1 cellular context compared by ENCODE assay signal in the genomic region with DNA sequence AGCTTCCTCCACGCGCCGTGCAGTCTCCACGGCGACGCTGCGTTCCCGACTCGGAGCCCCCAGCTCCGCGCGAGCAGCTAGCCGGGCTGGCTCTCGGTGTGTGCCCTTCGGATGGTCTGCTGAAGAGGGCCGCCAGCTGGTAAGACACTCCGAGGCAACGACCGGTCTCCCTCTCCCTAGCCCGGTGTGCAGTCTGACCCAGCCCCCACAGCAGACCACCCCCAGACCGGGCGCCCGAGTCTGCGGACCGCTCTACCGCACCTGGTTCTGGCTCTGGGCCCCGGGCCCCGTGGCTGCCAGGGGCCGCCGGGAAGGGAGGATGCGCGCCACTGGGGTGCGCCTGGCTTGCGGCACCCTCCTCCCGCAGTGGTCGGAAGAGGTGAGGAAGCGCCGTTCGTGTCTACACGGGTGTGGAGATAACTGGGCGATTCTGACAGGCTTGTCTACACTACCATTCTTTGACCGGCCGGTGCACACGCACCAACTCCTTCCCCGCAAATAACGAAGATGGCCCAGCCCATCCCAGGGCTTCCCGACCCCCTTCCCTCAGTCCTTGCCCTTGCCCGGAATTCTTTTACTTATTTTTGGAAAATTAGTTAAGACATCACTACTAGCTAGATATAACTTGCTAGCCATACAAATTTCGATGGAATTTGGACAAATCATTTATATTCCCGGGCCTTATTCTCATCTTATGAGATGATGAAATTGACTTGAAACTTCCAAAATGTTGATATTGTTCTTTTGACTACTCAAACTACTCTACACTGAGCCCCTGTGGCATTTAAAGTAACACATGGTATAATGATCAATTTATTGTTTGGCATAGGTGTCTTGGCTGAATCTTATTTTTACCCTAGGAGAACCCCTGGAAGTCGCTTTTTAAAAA.
TF ChIP-seq lines count a peak whose summit lies in the region.

No MANE protein-coding gene starts in this region.

TF ChIP-seq in HEK293, 187 proteins besides CTCF, POLR2A, EP300 and RAD21 (continued from another document):
- TF ChIP-seq, protein P1, sequence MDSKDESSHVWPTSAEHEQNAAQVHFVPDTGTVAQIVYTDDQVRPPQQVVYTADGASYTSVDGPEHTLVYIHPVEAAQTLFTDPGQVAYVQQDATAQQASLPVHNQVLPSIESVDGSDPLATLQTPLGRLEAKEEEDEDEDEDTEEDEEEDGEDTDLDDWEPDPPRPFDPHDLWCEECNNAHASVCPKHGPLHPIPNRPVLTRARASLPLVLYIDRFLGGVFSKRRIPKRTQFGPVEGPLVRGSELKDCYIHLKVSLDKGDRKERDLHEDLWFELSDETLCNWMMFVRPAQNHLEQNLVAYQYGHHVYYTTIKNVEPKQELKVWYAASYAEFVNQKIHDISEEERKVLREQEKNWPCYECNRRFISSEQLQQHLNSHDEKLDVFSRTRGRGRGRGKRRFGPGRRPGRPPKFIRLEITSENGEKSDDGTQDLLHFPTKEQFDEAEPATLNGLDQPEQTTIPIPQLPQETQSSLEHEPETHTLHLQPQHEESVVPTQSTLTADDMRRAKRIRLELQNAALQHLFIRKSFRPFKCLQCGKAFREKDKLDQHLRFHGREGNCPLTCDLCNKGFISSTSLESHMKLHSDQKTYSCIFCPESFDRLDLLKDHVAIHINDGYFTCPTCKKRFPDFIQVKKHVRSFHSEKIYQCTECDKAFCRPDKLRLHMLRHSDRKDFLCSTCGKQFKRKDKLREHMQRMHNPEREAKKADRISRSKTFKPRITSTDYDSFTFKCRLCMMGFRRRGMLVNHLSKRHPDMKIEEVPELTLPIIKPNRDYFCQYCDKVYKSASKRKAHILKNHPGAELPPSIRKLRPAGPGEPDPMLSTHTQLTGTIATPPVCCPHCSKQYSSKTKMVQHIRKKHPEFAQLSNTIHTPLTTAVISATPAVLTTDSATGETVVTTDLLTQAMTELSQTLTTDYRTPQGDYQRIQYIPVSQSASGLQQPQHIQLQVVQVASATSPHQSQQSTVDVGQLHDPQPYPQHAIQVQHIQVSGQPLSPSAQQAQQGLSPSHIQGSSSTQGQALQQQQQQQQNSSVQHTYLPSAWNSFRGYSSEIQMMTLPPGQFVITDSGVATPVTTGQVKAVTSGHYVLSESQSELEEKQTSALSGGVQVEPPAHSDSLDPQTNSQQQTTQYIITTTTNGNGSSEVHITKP (tag by site-specific recombination; IDR thresholded peaks at IDR 0.05) = peak; percentile 94
- TF ChIP-seq ZFP41 (tag by site-specific recombination; IDR thresholded peaks at IDR 0.05; ENCODE audit: borderline replicate concordance) (no peak), ZNF248 (tag by site-specific recombination; IDR thresholded peaks at IDR 0.05) (no peak), ZFP69B (tag by site-specific recombination; IDR thresholded peaks at IDR 0.05) (0 out of 2 replicates have a peak, but pooled peaks have one; percentile 55), ZNF677 (tag by site-specific recombination; IDR thresholded peaks at IDR 0.05) (no peak), ZFP37 (tag by site-specific recombination; IDR thresholded peaks at IDR 0.05) (peak; percentile 71; the same call in 1 of the 2 replicates), ZNF792 (tag by site-specific recombination; IDR thresholded peaks at IDR 0.05) (no peak), ZNF132 (tag by site-specific recombination; IDR thresholded peaks at IDR 0.05; ENCODE audit: borderline replicate concordance) (no peak), SP3 (tag by site-specific recombination; IDR thresholded peaks at IDR 0.05) (0 out of 2 replicates have a peak, but pooled peaks have one; percentile 4), ZNF585B (tag by site-specific recombination; IDR thresholded peaks at IDR 0.05) (no peak), MZF1 (tag by site-specific recombination; IDR thresholded peaks at IDR 0.05; ENCODE audit: borderline replicate concordance) (no peak), ZBTB48 (tag by site-specific recombination; IDR thresholded peaks at IDR 0.05) (peak; percentile 66; the same call in 1 of the 2 replicates), YY1 (tag by site-specific recombination; IDR thresholded peaks at IDR 0.05) (no peak), ZSCAN30 (tag by site-specific recombination; IDR thresholded peaks at IDR 0.05) (no peak), ZNF366 (tag by site-specific recombination; conservative IDR thresholded peaks at IDR 0.05) (peak; percentile 53; the same call in 1 of the 2 replicates), ZBTB17 (tag by site-specific recombination; IDR thresholded peaks at IDR 0.05) (peak; percentile 83), SP7 (tag by site-specific recombination; IDR thresholded peaks at IDR 0.05) (peak; percentile 47), GLI4 (tag by site-specific recombination; IDR thresholded peaks at IDR 0.05) (no peak), ZNF335 (tag by site-specific recombination; conservative IDR thresholded peaks at IDR 0.05) (peak; percentile 83)
- TF ChIP-seq, protein P2, sequence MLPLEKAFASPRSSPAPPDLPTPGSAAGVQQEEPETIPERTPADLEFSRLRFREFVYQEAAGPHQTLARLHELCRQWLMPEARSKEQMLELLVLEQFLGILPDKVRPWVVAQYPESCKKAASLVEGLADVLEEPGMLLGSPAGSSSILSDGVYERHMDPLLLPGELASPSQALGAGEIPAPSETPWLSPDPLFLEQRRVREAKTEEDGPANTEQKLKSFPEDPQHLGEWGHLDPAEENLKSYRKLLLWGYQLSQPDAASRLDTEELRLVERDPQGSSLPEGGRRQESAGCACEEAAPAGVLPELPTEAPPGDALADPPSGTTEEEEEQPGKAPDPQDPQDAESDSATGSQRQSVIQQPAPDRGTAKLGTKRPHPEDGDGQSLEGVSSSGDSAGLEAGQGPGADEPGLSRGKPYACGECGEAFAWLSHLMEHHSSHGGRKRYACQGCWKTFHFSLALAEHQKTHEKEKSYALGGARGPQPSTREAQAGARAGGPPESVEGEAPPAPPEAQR (tag by site-specific recombination; IDR thresholded peaks at IDR 0.05) = no peak
- TF ChIP-seq, protein P3, sequence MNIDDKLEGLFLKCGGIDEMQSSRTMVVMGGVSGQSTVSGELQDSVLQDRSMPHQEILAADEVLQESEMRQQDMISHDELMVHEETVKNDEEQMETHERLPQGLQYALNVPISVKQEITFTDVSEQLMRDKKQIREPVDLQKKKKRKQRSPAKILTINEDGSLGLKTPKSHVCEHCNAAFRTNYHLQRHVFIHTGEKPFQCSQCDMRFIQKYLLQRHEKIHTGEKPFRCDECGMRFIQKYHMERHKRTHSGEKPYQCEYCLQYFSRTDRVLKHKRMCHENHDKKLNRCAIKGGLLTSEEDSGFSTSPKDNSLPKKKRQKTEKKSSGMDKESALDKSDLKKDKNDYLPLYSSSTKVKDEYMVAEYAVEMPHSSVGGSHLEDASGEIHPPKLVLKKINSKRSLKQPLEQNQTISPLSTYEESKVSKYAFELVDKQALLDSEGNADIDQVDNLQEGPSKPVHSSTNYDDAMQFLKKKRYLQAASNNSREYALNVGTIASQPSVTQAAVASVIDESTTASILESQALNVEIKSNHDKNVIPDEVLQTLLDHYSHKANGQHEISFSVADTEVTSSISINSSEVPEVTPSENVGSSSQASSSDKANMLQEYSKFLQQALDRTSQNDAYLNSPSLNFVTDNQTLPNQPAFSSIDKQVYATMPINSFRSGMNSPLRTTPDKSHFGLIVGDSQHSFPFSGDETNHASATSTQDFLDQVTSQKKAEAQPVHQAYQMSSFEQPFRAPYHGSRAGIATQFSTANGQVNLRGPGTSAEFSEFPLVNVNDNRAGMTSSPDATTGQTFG (tag by site-specific recombination; IDR thresholded peaks at IDR 0.05; ENCODE audit: borderline replicate concordance) = no peak
- TF ChIP-seq, protein P4, sequence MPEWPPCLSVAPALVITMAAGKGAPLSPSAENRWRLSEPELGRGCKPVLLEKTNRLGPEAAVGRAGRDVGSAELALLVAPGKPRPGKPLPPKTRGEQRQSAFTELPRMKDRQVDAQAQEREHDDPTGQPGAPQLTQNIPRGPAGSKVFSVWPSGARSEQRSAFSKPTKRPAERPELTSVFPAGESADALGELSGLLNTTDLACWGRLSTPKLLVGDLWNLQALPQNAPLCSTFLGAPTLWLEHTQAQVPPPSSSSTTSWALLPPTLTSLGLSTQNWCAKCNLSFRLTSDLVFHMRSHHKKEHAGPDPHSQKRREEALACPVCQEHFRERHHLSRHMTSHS (tag by site-specific recombination; IDR thresholded peaks at IDR 0.05) = no peak
- TF ChIP-seq, protein P5, sequence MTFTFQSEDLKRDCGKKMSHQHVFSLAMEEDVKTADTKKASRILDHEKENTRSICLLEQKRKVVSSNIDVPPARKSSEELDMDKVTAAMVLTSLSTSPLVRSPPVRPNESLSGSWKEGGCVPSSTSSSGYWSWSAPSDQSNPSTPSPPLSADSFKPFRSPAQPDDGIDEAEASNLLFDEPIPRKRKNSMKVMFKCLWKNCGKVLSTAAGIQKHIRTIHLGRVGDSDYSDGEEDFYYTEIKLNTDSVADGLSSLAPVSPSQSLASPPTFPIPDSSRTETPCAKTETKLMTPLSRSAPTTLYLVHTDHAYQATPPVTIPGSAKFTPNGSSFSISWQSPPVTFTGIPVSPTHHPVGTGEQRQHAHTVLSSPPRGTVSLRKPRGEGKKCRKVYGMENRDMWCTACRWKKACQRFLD (tag by site-specific recombination; IDR thresholded peaks at IDR 0.05) = no peak
- TF ChIP-seq, protein P6, sequence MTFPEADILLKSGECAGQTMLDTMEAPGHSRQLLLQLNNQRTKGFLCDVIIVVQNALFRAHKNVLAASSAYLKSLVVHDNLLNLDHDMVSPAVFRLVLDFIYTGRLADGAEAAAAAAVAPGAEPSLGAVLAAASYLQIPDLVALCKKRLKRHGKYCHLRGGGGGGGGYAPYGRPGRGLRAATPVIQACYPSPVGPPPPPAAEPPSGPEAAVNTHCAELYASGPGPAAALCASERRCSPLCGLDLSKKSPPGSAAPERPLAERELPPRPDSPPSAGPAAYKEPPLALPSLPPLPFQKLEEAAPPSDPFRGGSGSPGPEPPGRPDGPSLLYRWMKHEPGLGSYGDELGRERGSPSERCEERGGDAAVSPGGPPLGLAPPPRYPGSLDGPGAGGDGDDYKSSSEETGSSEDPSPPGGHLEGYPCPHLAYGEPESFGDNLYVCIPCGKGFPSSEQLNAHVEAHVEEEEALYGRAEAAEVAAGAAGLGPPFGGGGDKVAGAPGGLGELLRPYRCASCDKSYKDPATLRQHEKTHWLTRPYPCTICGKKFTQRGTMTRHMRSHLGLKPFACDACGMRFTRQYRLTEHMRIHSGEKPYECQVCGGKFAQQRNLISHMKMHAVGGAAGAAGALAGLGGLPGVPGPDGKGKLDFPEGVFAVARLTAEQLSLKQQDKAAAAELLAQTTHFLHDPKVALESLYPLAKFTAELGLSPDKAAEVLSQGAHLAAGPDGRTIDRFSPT (tag by site-specific recombination; IDR thresholded peaks at IDR 0.05) = no peak
- TF ChIP-seq, protein P7, sequence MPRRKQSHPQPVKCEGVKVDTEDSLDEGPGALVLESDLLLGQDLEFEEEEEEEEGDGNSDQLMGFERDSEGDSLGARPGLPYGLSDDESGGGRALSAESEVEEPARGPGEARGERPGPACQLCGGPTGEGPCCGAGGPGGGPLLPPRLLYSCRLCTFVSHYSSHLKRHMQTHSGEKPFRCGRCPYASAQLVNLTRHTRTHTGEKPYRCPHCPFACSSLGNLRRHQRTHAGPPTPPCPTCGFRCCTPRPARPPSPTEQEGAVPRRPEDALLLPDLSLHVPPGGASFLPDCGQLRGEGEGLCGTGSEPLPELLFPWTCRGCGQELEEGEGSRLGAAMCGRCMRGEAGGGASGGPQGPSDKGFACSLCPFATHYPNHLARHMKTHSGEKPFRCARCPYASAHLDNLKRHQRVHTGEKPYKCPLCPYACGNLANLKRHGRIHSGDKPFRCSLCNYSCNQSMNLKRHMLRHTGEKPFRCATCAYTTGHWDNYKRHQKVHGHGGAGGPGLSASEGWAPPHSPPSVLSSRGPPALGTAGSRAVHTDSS (tag by site-specific recombination; IDR thresholded peaks at IDR 0.05) = no peak
- TF ChIP-seq, protein P8, sequence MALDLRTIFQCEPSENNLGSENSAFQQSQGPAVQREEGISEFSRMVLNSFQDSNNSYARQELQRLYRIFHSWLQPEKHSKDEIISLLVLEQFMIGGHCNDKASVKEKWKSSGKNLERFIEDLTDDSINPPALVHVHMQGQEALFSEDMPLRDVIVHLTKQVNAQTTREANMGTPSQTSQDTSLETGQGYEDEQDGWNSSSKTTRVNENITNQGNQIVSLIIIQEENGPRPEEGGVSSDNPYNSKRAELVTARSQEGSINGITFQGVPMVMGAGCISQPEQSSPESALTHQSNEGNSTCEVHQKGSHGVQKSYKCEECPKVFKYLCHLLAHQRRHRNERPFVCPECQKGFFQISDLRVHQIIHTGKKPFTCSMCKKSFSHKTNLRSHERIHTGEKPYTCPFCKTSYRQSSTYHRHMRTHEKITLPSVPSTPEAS (tag by site-specific recombination; IDR thresholded peaks at IDR 0.05) = peak; percentile 35; the same call in 1 of the 2 replicates
- TF ChIP-seq, protein P9, sequence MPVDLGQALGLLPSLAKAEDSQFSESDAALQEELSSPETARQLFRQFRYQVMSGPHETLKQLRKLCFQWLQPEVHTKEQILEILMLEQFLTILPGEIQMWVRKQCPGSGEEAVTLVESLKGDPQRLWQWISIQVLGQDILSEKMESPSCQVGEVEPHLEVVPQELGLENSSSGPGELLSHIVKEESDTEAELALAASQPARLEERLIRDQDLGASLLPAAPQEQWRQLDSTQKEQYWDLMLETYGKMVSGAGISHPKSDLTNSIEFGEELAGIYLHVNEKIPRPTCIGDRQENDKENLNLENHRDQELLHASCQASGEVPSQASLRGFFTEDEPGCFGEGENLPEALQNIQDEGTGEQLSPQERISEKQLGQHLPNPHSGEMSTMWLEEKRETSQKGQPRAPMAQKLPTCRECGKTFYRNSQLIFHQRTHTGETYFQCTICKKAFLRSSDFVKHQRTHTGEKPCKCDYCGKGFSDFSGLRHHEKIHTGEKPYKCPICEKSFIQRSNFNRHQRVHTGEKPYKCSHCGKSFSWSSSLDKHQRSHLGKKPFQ (tag by site-specific recombination; IDR thresholded peaks at IDR 0.05) = no peak
- TF ChIP-seq, protein P10, sequence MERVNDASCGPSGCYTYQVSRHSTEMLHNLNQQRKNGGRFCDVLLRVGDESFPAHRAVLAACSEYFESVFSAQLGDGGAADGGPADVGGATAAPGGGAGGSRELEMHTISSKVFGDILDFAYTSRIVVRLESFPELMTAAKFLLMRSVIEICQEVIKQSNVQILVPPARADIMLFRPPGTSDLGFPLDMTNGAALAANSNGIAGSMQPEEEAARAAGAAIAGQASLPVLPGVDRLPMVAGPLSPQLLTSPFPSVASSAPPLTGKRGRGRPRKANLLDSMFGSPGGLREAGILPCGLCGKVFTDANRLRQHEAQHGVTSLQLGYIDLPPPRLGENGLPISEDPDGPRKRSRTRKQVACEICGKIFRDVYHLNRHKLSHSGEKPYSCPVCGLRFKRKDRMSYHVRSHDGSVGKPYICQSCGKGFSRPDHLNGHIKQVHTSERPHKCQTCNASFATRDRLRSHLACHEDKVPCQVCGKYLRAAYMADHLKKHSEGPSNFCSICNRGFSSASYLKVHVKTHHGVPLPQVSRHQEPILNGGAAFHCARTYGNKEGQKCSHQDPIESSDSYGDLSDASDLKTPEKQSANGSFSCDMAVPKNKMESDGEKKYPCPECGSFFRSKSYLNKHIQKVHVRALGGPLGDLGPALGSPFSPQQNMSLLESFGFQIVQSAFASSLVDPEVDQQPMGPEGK (tag by site-specific recombination; IDR thresholded peaks at IDR 0.05) = peak; percentile 72
- TF ChIP-seq, protein P11, sequence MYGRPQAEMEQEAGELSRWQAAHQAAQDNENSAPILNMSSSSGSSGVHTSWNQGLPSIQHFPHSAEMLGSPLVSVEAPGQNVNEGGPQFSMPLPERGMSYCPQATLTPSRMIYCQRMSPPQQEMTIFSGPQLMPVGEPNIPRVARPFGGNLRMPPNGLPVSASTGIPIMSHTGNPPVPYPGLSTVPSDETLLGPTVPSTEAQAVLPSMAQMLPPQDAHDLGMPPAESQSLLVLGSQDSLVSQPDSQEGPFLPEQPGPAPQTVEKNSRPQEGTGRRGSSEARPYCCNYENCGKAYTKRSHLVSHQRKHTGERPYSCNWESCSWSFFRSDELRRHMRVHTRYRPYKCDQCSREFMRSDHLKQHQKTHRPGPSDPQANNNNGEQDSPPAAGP (tag by site-specific recombination; IDR thresholded peaks at IDR 0.05) = peak; percentile 44
